Comparison of ENCODE assay signal across 28 cellular contexts in the genomic region with DNA sequence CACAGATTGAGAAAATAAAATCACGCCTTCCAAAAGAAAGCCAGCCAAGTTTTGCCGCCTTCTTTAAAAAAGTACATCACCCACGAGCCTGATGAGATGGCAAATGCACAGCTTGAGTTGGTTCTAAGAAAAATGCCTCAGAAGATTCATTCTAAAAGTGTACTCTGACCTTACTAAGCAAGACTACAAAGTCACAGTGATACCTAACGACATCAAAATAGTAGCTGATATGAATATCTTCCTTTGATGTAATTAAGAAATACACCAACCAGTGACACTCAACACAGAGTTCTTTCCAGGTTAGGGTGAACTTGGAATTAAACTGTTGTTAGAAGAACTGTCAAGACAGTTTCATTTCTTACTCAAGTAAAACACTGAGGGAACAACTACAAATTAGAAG.
"Had no signal": no experiment of that assay in that cellular context is flagged by ENCODE, and none has a peak within 500 bp of the region (broad histone marks: within the 10 kb centered on the region; RNA-seq: fewer than 3 reads in every experiment).

No MANE protein-coding gene starts in this region.

- H3K36me3 ChIP-seq: brain microvascular endothelial cell, WERI-Rb-1 had no signal

- H3K27me3 ChIP-seq: brain microvascular endothelial cell had no signal

- ATAC-seq: activated CD4-positive, CD25-positive, alpha-beta regulatory T cell treated with anti-CD3 and anti-CD28 coated beads, Interleukin-2, amount 50 U/mL, for 24 hours; esophagus mucosa; T-cell had no signal

- H3K4me3 Mint-ChIP-seq: activated B cell treated with CpG ODN at 0.5 μM for 24 hours; activated CD4-positive, alpha-beta memory T cell treated with anti-CD3 and anti-CD28 coated beads, Interleukin-2, amount 10 ng/mL, durations not matched to agents 7 days and 5 days; activated CD4-positive, alpha-beta T cell treated with anti-CD3 and anti-CD28 coated beads, Interleukin-2, amount 10 ng/mL, durations not matched to agents 7 days and 5 days; activated naive CD8-positive, alpha-beta T cell; central memory CD8-positive, alpha-beta T cell; dendritic cell treated with granulocyte-macrophage colony-stimulating factor and Interleukin-4, amounts not matched to agents 40 ng/mL and 50 ng/mL, for 4 days; endodermal cell; T-cell; T-helper 1 cell treated with Interleukin-12 subunit alpha and Interleukin-12 subunit beta and Interleukin-4 antibody, amounts not matched to agents 30 μg/mL and 1 μg/mL, for 36 hours had no signal

- DNase-seq: activated B cell treated with CpG ODN at 0.5 μM for 24 hours; activated CD4-positive, alpha-beta memory T cell treated with anti-CD3 and anti-CD28 coated beads, Interleukin-2, amount 10 ng/mL, durations not matched to agents 7 days and 5 days; activated CD4-positive, alpha-beta T cell treated with anti-CD3 and anti-CD28 coated beads, Interleukin-2, amount 10 ng/mL, durations not matched to agents 7 days and 5 days; activated CD4-positive, alpha-beta T cell treated with anti-CD3 and anti-CD28 coated beads, Interleukin-2, amount 50 U/mL, for 4 hours; activated CD8-positive, alpha-beta memory T cell treated with anti-CD3 and anti-CD28 coated beads for 24 hours; activated effector memory CD4-positive, alpha-beta T cell treated with Interleukin-2 at 50 U/mL for 16 hours; activated gamma-delta T cell treated with Interleukin-2 at 50 U/mL for 16 hours; activated naive CD4-positive, alpha-beta T cell treated with anti-CD3 and anti-CD28 coated beads, Interleukin-2, amount 50 U/mL, for 16 hours; activated naive CD4-positive, alpha-beta T cell treated with Interleukin-2 at 50 U/mL for 16 hours; activated T-cell treated with anti-CD3 and anti-CD28 coated beads, Interleukin-2, amount 50 U/mL, for 48 hours; amniotic stem cell; brain microvascular endothelial cell; dorsolateral prefrontal cortex; effector memory CD4-positive, alpha-beta T cell; endodermal cell; foreskin fibroblast; head of caudate nucleus; SW 1271; T-cell; T-helper 9 cell; WERI-Rb-1 had no signal

- H3K4me3 ChIP-seq: coronary artery, dorsolateral prefrontal cortex had no signal

- H3K9me3 Mint-ChIP-seq: activated CD4-positive, alpha-beta memory T cell treated with anti-CD3 and anti-CD28 coated beads, Interleukin-2, amount 10 ng/mL, durations not matched to agents 7 days and 5 days; activated CD4-positive, alpha-beta T cell treated with anti-CD3 and anti-CD28 coated beads, Interleukin-2, amount 10 ng/mL, durations not matched to agents 7 days and 5 days; central memory CD8-positive, alpha-beta T cell; dendritic cell treated with granulocyte-macrophage colony-stimulating factor and Interleukin-4, amounts not matched to agents 40 ng/mL and 50 ng/mL, for 4 days; T-helper 1 cell treated with Interleukin-12 subunit alpha and Interleukin-12 subunit beta and Interleukin-4 antibody, amounts not matched to agents 30 μg/mL and 1 μg/mL, for 36 hours had no signal

- H3K36me3 Mint-ChIP-seq: activated naive CD8-positive, alpha-beta T cell; T-cell had no signal

- H3K4me1 Mint-ChIP-seq: activated B cell treated with CpG ODN at 0.5 μM for 24 hours had no signal

- H3K27ac ChIP-seq: brain microvascular endothelial cell, coronary artery, WERI-Rb-1 had no signal

- H3K27ac Mint-ChIP-seq: activated B cell treated with CpG ODN at 0.5 μM for 24 hours; activated CD4-positive, alpha-beta memory T cell treated with anti-CD3 and anti-CD28 coated beads, Interleukin-2, amount 10 ng/mL, durations not matched to agents 7 days and 5 days; activated CD4-positive, alpha-beta T cell treated with anti-CD3 and anti-CD28 coated beads, Interleukin-2, amount 10 ng/mL, durations not matched to agents 7 days and 5 days; activated naive CD8-positive, alpha-beta T cell; dendritic cell treated with granulocyte-macrophage colony-stimulating factor and Interleukin-4, amounts not matched to agents 40 ng/mL and 50 ng/mL, for 4 days; endodermal cell; T-cell; T-helper 1 cell treated with Interleukin-12 subunit alpha and Interleukin-12 subunit beta and Interleukin-4 antibody, amounts not matched to agents 30 μg/mL and 1 μg/mL, for 36 hours had no signal
